ENCODE assay signal across 15 cellular contexts in genomic region chr3:119428538-119428937, GRCh38. TPM values are rescaled to one million over a fixed set of nuclear protein-coding genes. Genes with fewer than 3 reads are reported as not detected.
A peak's percentile ranks its signal among the peaks of the same experiment; 100 is the strongest.
DNase-seq lines count a peak whose midpoint lies in the region; ATAC-seq and TF ChIP-seq lines count a peak whose summit lies in the region.
"Had no signal": no experiment of that assay in that cellular context is flagged by ENCODE, and none has a peak within 500 bp of the region (broad histone marks: within the 10 kb centered on the region; RNA-seq: fewer than 3 reads in every experiment).

No MANE protein-coding gene starts in this region.

- H2AK5ac ChIP-seq in mesendoderm (ENCODE audit: low read length): no peak overlapping the region

- DNase-seq in NCI-H748 (lab: John Stamatoyannopoulos, UW; ENCODE audit: unreplicated experiment) (peak; percentile 1), NCI-H748 treated with DMSO at 0.1 percent for 48 hours (lab: John Stamatoyannopoulos, UW) (no peak), HFF-Myc (ENCODE audit: extremely low read depth, low read depth) (no peak), WERI-Rb-1 (peak; percentile 29), mesendoderm (peak; percentile 53), putamen (ENCODE audit: low spot score) (no peak)
- DNase-seq: CD4-positive, CD25-positive, alpha-beta regulatory T cell; DND-41; effector memory CD8-positive, alpha-beta T cell; NCI-H1048; NCI-H2081 treated with DMSO at 0.1 percent for 48 hours; NCI-H526; trophoblast cell had no signal

- no CpG with 5 or more reads among the region's 1 CpG for WGBS in mesendoderm (ENCODE audit: extremely low coverage, insufficient coverage, low lambda C conversion rate)

- H3K56ac ChIP-seq in mesendoderm (ENCODE audit: low read length): no peak overlapping the region

- no peaks in the 10 kb centered on the region for H3K79me1 ChIP-seq in mesendoderm (ENCODE audit: low read length)

- H3K27ac ChIP-seq in WERI-Rb-1: no peak overlapping the region
- H3K27ac ChIP-seq in mesendoderm (ENCODE audit: low read depth, low read length): no peak overlapping the region

- H3K4me3 ChIP-seq in HFF-Myc (replicated peaks; ENCODE audit: low read depth, low read length) (no peak overlapping the region), WERI-Rb-1 (ENCODE audit: low read depth, low read length) (no peak overlapping the region), mesendoderm (ENCODE audit: low read length) (no peak overlapping the region)

- ATAC-seq in HG02610 (IDR thresholded peaks at IDR 0.05; ENCODE audit: unreplicated experiment) (no peak), HG02870 (IDR thresholded peaks at IDR 0.05; ENCODE audit: unreplicated experiment) (no peak)
- ATAC-seq: effector memory CD8-positive, alpha-beta T cell had no signal

- H4K5ac ChIP-seq in mesendoderm (ENCODE audit: low read length): no peak overlapping the region

- H4K8ac ChIP-seq in mesendoderm (ENCODE audit: low read depth, low read length): no peak overlapping the region

- H3K9ac ChIP-seq in mesendoderm (ENCODE audit: low read length): no peak overlapping the region

- peaks cover 16% of the 10 kb centered on the region for H3K9me3 ChIP-seq in WERI-Rb-1 (ENCODE audit: severe bottlenecking)

- no peaks in the 10 kb centered on the region for H3K79me2 ChIP-seq in mesendoderm (ENCODE audit: control insufficient read depth, insufficient read depth, low read length)

- H2BK120ac ChIP-seq in mesendoderm (ENCODE audit: low read depth, low read length): no peak overlapping the region

- H2BK15ac ChIP-seq in mesendoderm (replicated peaks; ENCODE audit: low read depth): no peak overlapping the region

- H3K27me3 ChIP-seq in WERI-Rb-1 (ENCODE audit: insufficient read depth, low read depth, severe bottlenecking): no peaks in the 10 kb centered on the region
- H3K27me3 ChIP-seq in mesendoderm (ENCODE audit: insufficient read depth, low read length, poor library complexity): no peaks in the 10 kb centered on the region

- peaks cover 29% of the 10 kb centered on the region for H3K36me3 ChIP-seq in WERI-Rb-1
- peaks cover 4% of the 10 kb centered on the region for H3K36me3 ChIP-seq in mesendoderm (ENCODE audit: control insufficient read depth, insufficient read depth, low read length)

- H3K4me1 ChIP-seq in mesendoderm (ENCODE audit: control insufficient read depth, low read depth, low read length): no peaks in the 10 kb centered on the region

- H3K4ac ChIP-seq in mesendoderm (ENCODE audit: low read depth, low read length): no peak overlapping the region

- H2BK5ac ChIP-seq in mesendoderm (ENCODE audit: low read length): no peak overlapping the region

- no peak overlapping the region for H3K18ac ChIP-seq in mesendoderm (ENCODE audit: low read length)

- H3K4me2 ChIP-seq in mesendoderm (ENCODE audit: low read length): no peak overlapping the region

- H3K23ac ChIP-seq in mesendoderm (ENCODE audit: low read length): no peak overlapping the region

- TF ChIP-seq CTCF in HFF-Myc (IDR thresholded peaks at IDR 0.05; ENCODE audit: low read depth, low read length, missing control alignments) (peak; percentile 13), WERI-Rb-1 (IDR thresholded peaks at IDR 0.05; ENCODE audit: low read depth, low read length) (no peak)

RNA-seq across cellular contexts. Expression of gene TMEM39A, which starts 34.9 kb away (rescaled TPM):
- polyA plus RNA-seq in mesendoderm (2013, experiment 1 of 2): 16.6 TPM
- polyA plus RNA-seq in mesendoderm (2013, experiment 2 of 2): 15.9 TPM

RNA-seq across cellular contexts. Expression of gene POGLUT1, which starts 40.2 kb away (rescaled TPM):
- polyA plus RNA-seq in mesendoderm (2013, experiment 1 of 2): 9.5 TPM
- 10.0 TPM for polyA plus RNA-seq in mesendoderm (2013, experiment 2 of 2)

Comparison
In these comparisons a context has a peak if more than half of its experiments do, and no peak if none do; other contexts are left out.
1. DNase-seq: peak in NCI-H748 (single experiment), WERI-Rb-1 (single experiment) and mesendoderm (single experiment); none in NCI-H748 treated with DMSO at 0.1 percent for 48 hours (single experiment), HFF-Myc (single experiment) and putamen (single experiment).